19 cellular contexts compared by ENCODE assay signal in the genomic region with DNA sequence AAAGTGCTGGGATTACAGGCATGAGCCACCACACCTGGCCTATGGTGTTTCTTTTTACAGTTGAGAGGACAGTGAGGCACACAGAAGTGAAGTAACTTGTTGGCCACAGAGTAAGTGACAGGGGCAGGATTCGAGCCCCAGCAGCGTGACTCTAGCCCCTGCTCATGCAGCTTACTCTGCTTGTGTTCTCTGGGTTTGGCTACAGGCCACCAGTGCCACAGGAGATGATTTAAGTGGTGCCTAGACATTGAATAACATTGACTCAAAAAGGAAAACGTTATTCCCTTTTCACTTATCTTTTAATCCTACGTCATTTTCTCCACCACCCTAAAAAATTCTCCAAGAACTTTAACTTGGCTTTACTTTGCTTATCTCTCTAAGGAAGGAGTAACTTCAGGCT.
DNase-seq lines count a peak whose midpoint lies in the region; ATAC-seq and TF ChIP-seq lines count a peak whose summit lies in the region.
"Had no signal": no experiment of that assay in that cellular context is flagged by ENCODE, and none has a peak within 500 bp of the region (broad histone marks: within the 10 kb centered on the region; RNA-seq: fewer than 3 reads in every experiment).

No MANE protein-coding gene starts in this region.

- H3K27ac ChIP-seq in heart left ventricle (no peak overlapping the region), thyroid gland (peak overlapping the region; percentile 72 to 86 (median 85))

- no peak for TF ChIP-seq CTCF in HFFc6 (IDR thresholded peaks at IDR 0.05)
- no peak for TF ChIP-seq CTCF in heart left ventricle (IDR thresholded peaks at IDR 0.05)
- TF ChIP-seq CTCF in thyroid gland (IDR thresholded peaks at IDR 0.05): no peak

- H3K4me1 ChIP-seq in heart left ventricle (peaks cover 0 to 20% (median 8%) of the 10 kb centered on the region in 12 donors), thyroid gland (peaks cover 49 to 53% of the 10 kb centered on the region in 2 donors)

- intact Hi-C loops in heart left ventricle (cut with DNase I) (loop anchor here in 1 of 10 donors (10.0 kb wide), 1 partner anchor 438 kb away; no protein-coding TSS in a partner anchor), thyroid gland (cut with DNase I) (no loop called here)

- H3K4me3 ChIP-seq in heart left ventricle: no peak overlapping the region
- H3K4me3 ChIP-seq in thyroid gland (replicated peaks in 1 of 3): no peak overlapping the region
- H3K4me3 ChIP-seq: K562 had no signal

- H3K36me3 ChIP-seq in heart left ventricle (no peaks in the 10 kb centered on the region), thyroid gland (no peaks in the 10 kb centered on the region)

- H3K27me3 Mint-ChIP-seq in HFFc6 (ENCODE audit: insufficient read depth): no peaks in the 10 kb centered on the region; the same call in 1 of the 2 replicates
- H3K27me3 Mint-ChIP-seq in activated T-helper 17 cell treated with anti-CD3 and anti-CD28 coated beads, Interleukin-2, amount 50 U/mL, for 72 hours: no peaks in the 10 kb centered on the region
- H3K27me3 Mint-ChIP-seq: activated CD4-positive, alpha-beta memory T cell treated with anti-CD3 and anti-CD28 coated beads, Interleukin-2, amount 10 ng/mL, durations not matched to agents 7 days and 5 days; brain; CD4-positive, alpha-beta T cell; stimulated activated memory B cell treated with anti-CD40 and anti-IgM and Interleukin-4, amounts not matched to agents 10 μg/mL and 1 μg/mL and 100 μg/mL, for 72 hours had no signal

- DNase-seq in HFFc6 (peak; percentile 42), amniotic epithelial cell (ENCODE audit: low read depth) (peak; percentile 90), heart left ventricle (peak in 1 of 5 donors; percentile 32), thyroid gland (peak; percentile 62 to 70), NCI-H526 treated with DMSO at 0.1 percent for 48 hours (lab: John Stamatoyannopoulos, UW) (no peak), NCI-H774 (lab: John Stamatoyannopoulos, UW) (no peak)
- DNase-seq: activated CD4-positive, alpha-beta memory T cell treated with anti-CD3 and anti-CD28 coated beads, Interleukin-2, amount 10 ng/mL, durations not matched to agents 7 days and 5 days; CD4-positive, alpha-beta T cell; left colon; naive thymus-derived CD8-positive, alpha-beta T cell; NCI-H146; NCI-H748 treated with DMSO at 0.1 percent for 48 hours; SHP77 treated with DMSO at 0.1 percent for 48 hours had no signal

- H3K36me3 Mint-ChIP-seq in HFFc6 (ENCODE audit: low read depth): peaks cover under 1% of the 10 kb centered on the region; the same call in 1 of the 2 replicates
- no peaks in the 10 kb centered on the region for H3K36me3 Mint-ChIP-seq in activated T-helper 17 cell treated with anti-CD3 and anti-CD28 coated beads, Interleukin-2, amount 50 U/mL, for 72 hours (ENCODE audit: low read depth)
- H3K36me3 Mint-ChIP-seq: brain; naive thymus-derived CD8-positive, alpha-beta T cell; stimulated activated memory B cell treated with anti-CD40 and anti-IgM and Interleukin-4, amounts not matched to agents 10 μg/mL and 1 μg/mL and 100 μg/mL, for 72 hours had no signal

- peak overlapping the region; percentile 56; the same call in 1 of the 2 replicates for H3K4me3 Mint-ChIP-seq in HFFc6
- no peak overlapping the region for H3K4me3 Mint-ChIP-seq in activated T-helper 17 cell treated with anti-CD3 and anti-CD28 coated beads, Interleukin-2, amount 50 U/mL, for 72 hours
- H3K4me3 Mint-ChIP-seq: activated CD4-positive, alpha-beta memory T cell treated with anti-CD3 and anti-CD28 coated beads, Interleukin-2, amount 10 ng/mL, durations not matched to agents 7 days and 5 days; brain; CD4-positive, alpha-beta T cell; naive thymus-derived CD8-positive, alpha-beta T cell; stimulated activated memory B cell treated with anti-CD40 and anti-IgM and Interleukin-4, amounts not matched to agents 10 μg/mL and 1 μg/mL and 100 μg/mL, for 72 hours had no signal

- H3K9me3 ChIP-seq in heart left ventricle: no peaks in the 10 kb centered on the region
- no peaks in the 10 kb centered on the region for H3K9me3 ChIP-seq in thyroid gland

- peak; percentile 32 to 71 (median 37) for ATAC-seq in heart left ventricle
- no peak for ATAC-seq in activated T-helper 17 cell treated with anti-CD3 and anti-CD28 coated beads, Interleukin-2, amount 50 U/mL, for 72 hours (replicated peaks)
- ATAC-seq: K562; left colon; naive thymus-derived CD8-positive, alpha-beta T cell; sciatic nerve; stimulated activated memory B cell treated with anti-CD40 and anti-IgM and Interleukin-4, amounts not matched to agents 10 μg/mL and 1 μg/mL and 100 μg/mL, for 72 hours had no signal

- H3K27me3 ChIP-seq in heart left ventricle (no peaks in the 10 kb centered on the region), thyroid gland (no peaks in the 10 kb centered on the region)

- peak overlapping the region; percentile 63 for H3K27ac Mint-ChIP-seq in HFFc6
- H3K27ac Mint-ChIP-seq in activated T-helper 17 cell treated with anti-CD3 and anti-CD28 coated beads, Interleukin-2, amount 50 U/mL, for 72 hours: no peak overlapping the region
- H3K27ac Mint-ChIP-seq: activated CD4-positive, alpha-beta memory T cell treated with anti-CD3 and anti-CD28 coated beads, Interleukin-2, amount 10 ng/mL, durations not matched to agents 7 days and 5 days; activated T-helper 2 cell treated with anti-CD3 and anti-CD28 coated beads, Interferon-gamma antibody, Interleukin-2, Interleukin-4, amounts not matched to agents 10 μg/mL and 5 μg/mL and 100 μg/mL, durations not matched to agents 14 hours and 24 hours and 36 hours; brain; CD4-positive, alpha-beta T cell; naive thymus-derived CD8-positive, alpha-beta T cell; stimulated activated memory B cell treated with anti-CD40 and anti-IgM and Interleukin-4, amounts not matched to agents 10 μg/mL and 1 μg/mL and 100 μg/mL, for 72 hours had no signal

- no peaks in the 10 kb centered on the region for H3K9me3 Mint-ChIP-seq in HFFc6
- H3K9me3 Mint-ChIP-seq in activated T-helper 17 cell treated with anti-CD3 and anti-CD28 coated beads, Interleukin-2, amount 50 U/mL, for 72 hours: no peaks in the 10 kb centered on the region
- H3K9me3 Mint-ChIP-seq: activated CD4-positive, alpha-beta memory T cell treated with anti-CD3 and anti-CD28 coated beads, Interleukin-2, amount 10 ng/mL, durations not matched to agents 7 days and 5 days; activated T-helper 2 cell treated with anti-CD3 and anti-CD28 coated beads, Interferon-gamma antibody, Interleukin-2, Interleukin-4, amounts not matched to agents 10 μg/mL and 5 μg/mL and 100 μg/mL, durations not matched to agents 14 hours and 24 hours and 36 hours; CD4-positive, alpha-beta T cell; stimulated activated memory B cell treated with anti-CD40 and anti-IgM and Interleukin-4, amounts not matched to agents 10 μg/mL and 1 μg/mL and 100 μg/mL, for 72 hours had no signal

- TF ChIP-seq POLR2A in heart left ventricle (IDR thresholded peaks at IDR 0.05) (no peak), thyroid gland (IDR thresholded peaks at IDR 0.05) (no peak)

- WGBS in heart left ventricle, 4 donors: 58 to 74% (median 66%) methylated on average over 4 of the region's 4 CpGs
- WGBS in thyroid gland, 2 donors: 42 to 45% methylated on average over 4 of the region's 4 CpGs

- peaks cover 42% of the 10 kb centered on the region for H3K4me1 Mint-ChIP-seq in HFFc6 (ENCODE audit: low read depth)
- peaks cover 12% of the 10 kb centered on the region for H3K4me1 Mint-ChIP-seq in activated T-helper 17 cell treated with anti-CD3 and anti-CD28 coated beads, Interleukin-2, amount 50 U/mL, for 72 hours

Comparison
In these comparisons a context has a peak if more than half of its experiments do, and no peak if none do; other contexts are left out.
1. DNase-seq: peak in HFFc6 (single experiment), amniotic epithelial cell (single experiment) and thyroid gland (2 of 2); none in NCI-H526 treated with DMSO at 0.1 percent for 48 hours (single experiment) and NCI-H774 (single experiment).
2. H3K27ac ChIP-seq: peak in thyroid gland (3 of 3); none in heart left ventricle (0 of 12).